Comparison of ENCODE assay signal across 1 cellular context in genomic region chr4:38950159-38950558, GRCh38.
TF ChIP-seq lines count a peak whose summit lies in the region.

No MANE protein-coding gene starts in this region.

TF ChIP-seq in HepG2, 621 proteins besides CTCF, POLR2A, EP300 and RAD21 (continued from another document):
- TF ChIP-seq HNF4A (CRISPR knock-in tag; IDR thresholded peaks at IDR 0.05) (no peak), ZNF574 (CRISPR knock-in tag; IDR thresholded peaks at IDR 0.05) (no peak), IRF1 (CRISPR knock-in tag; IDR thresholded peaks at IDR 0.05; ENCODE audit: low read depth) (no peak), ZNF549 (CRISPR knock-in tag; IDR thresholded peaks at IDR 0.05) (no peak)
